ENCODE assay signal across 1 cellular context in genomic region chr14:99122521-99123125, GRCh38.
TF ChIP-seq lines count a peak whose summit lies in the region.

No MANE protein-coding gene starts in this region.

TF ChIP-seq in WTC11, 78 proteins besides CTCF, POLR2A, EP300 and RAD21 (continued from another document):
- TF ChIP-seq ZNF532 (CRISPR knock-in tag; IDR thresholded peaks at IDR 0.05; ENCODE audit: borderline replicate concordance) = no peak
- TF ChIP-seq KAT7 (CRISPR knock-in tag; IDR thresholded peaks at IDR 0.05; ENCODE audit: borderline replicate concordance) = no peak
- no peak for TF ChIP-seq JUN (CRISPR knock-in tag; IDR thresholded peaks at IDR 0.05)
- no peak for TF ChIP-seq TCF7 (CRISPR knock-in tag; IDR thresholded peaks at IDR 0.05; ENCODE audit: low read depth)
- no peak for TF ChIP-seq MAX (CRISPR knock-in tag; IDR thresholded peaks at IDR 0.05)
- no peak for TF ChIP-seq SMAD4 (CRISPR knock-in tag; IDR thresholded peaks at IDR 0.05)
- no peak for TF ChIP-seq CDX4 (CRISPR knock-in tag; IDR thresholded peaks at IDR 0.05; ENCODE audit: borderline replicate concordance)
- TF ChIP-seq ZNF263 (CRISPR knock-in tag; IDR thresholded peaks at IDR 0.05; ENCODE audit: low read depth) = no peak
